ENCODE assay signal across 9 cellular contexts in the genomic region with DNA sequence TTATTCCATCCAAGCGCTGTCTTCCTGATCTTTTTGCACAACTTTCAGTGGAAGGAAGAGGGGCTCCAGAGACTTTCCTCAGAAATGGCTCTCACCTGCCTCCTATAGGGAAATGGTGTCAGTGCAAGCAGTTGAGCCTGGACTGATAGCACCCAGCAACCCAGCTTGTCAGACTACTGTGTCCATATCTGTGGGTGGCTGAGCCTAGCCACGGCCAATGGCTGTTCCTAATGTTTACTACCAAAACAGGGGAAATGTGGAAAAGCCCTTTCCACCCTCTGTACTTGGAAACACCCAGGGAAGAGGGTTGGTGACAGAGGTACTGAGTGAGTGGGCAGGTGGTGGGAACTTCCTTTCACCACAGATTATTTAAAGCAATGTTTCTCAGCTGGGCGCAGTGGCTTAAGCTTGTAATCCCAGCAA. TPM values are rescaled to one million over a fixed set of nuclear protein-coding genes. Genes with fewer than 3 reads are reported as not detected.
DNase-seq lines count a peak whose midpoint lies in the region; TF ChIP-seq lines count a peak whose summit lies in the region.
"Had no signal": no experiment of that assay in that cellular context is flagged by ENCODE, and none has a peak within 500 bp of the region (broad histone marks: within the 10 kb centered on the region; RNA-seq: fewer than 3 reads in every experiment).

No MANE protein-coding gene starts in this region.

- WGBS in GM23248 (ENCODE audit: low coverage in 1 of 2, low lambda C conversion rate in 2 of 2, missing lambda C conversion rate in 2 of 2), 2 experiments = 32 to 33% methylated on average over 3 of the region's 3 CpGs
- 53% methylated on average over 3 of the region's 3 CpGs for WGBS in hepatocyte (ENCODE audit: low lambda C conversion rate, missing lambda C conversion rate)

- H3K36me3 ChIP-seq in GM23248 (ENCODE audit: low read depth) = no peaks in the 10 kb centered on the region
- no peaks in the 10 kb centered on the region for H3K36me3 ChIP-seq in hepatocyte (replicated peaks; ENCODE audit: insufficient read depth, low read depth)

- H3K9me3 ChIP-seq in GM23248 (ENCODE audit: low read depth) = no peaks in the 10 kb centered on the region
- no peaks in the 10 kb centered on the region for H3K9me3 ChIP-seq in hepatocyte (ENCODE audit: low read depth)

- no peak overlapping the region for H3K9ac ChIP-seq in GM23248

- no peaks in the 10 kb centered on the region for H3K36me3 Mint-ChIP-seq in immature natural killer cell
- H3K36me3 Mint-ChIP-seq: naive thymus-derived CD8-positive, alpha-beta T cell had no signal

- in situ Hi-C loops in GM23248 (cut with MboI) = loop anchor here (10.0 kb wide), 1 partner anchor 122 kb away; no protein-coding TSS in a partner anchor

- H4K20me1 ChIP-seq in GM23248 (ENCODE audit: insufficient read depth) = no peaks in the 10 kb centered on the region
- no peaks in the 10 kb centered on the region for H4K20me1 ChIP-seq in hepatocyte (ENCODE audit: insufficient read depth, poor library complexity, severe bottlenecking)

- H3K4me1 ChIP-seq in GM23248 (ENCODE audit: insufficient read depth) (no peaks in the 10 kb centered on the region), hepatocyte (ENCODE audit: insufficient read depth) (no peaks in the 10 kb centered on the region)

- H3K27ac ChIP-seq in GM23248 = no peak overlapping the region
- H3K27ac ChIP-seq in hepatocyte = no peak overlapping the region

- no peaks in the 10 kb centered on the region for H3K9me3 Mint-ChIP-seq in immature natural killer cell
- H3K9me3 Mint-ChIP-seq: naive thymus-derived CD8-positive, alpha-beta T cell had no signal

- peaks cover 3% of the 10 kb centered on the region in 2 donors for H3K4me1 Mint-ChIP-seq in immature natural killer cell

- H3K4me2 ChIP-seq in GM23248 (ENCODE audit: unreplicated experiment) (no peak overlapping the region), hepatocyte (no peak overlapping the region)

- no peaks in the 10 kb centered on the region for H3K9me2 ChIP-seq in GM23248 (ENCODE audit: insufficient read depth)
- H3K9me2 ChIP-seq in hepatocyte (replicated peaks; ENCODE audit: insufficient read depth) = no peaks in the 10 kb centered on the region

- H3K27me3 ChIP-seq in GM23248 (replicated peaks; ENCODE audit: insufficient read depth) (no peaks in the 10 kb centered on the region), hepatocyte (no peaks in the 10 kb centered on the region)

- H3K4me3 ChIP-seq in GM23248 (no peak overlapping the region), hepatocyte (no peak overlapping the region)

- H3K27me3 Mint-ChIP-seq in immature natural killer cell (ENCODE audit: low read depth in 3 of 3) = peaks cover 4 to 6% (median 4%) of the 10 kb centered on the region in 3 donors

- H3F3A ChIP-seq in GM23248 (ENCODE audit: insufficient read depth) = peaks cover under 1% of the 10 kb centered on the region; the same call in 1 of the 2 replicates

- DNase-seq in COLO829 (ENCODE audit: low spot score) (peak; percentile 80), GM23248 (peak; percentile 78), NCI-H526 (lab: John Stamatoyannopoulos, UW) (peak; percentile 23 to 75), amniotic epithelial cell (ENCODE audit: low read depth) (peak; percentile 49), hepatocyte (ENCODE audit: low spot score) (peak; percentile 75), DMS153 (lab: John Stamatoyannopoulos, UW) (no peak), immature natural killer cell (no peak)
- peak; percentile 52 for DNase-seq in stimulated activated CD8-positive, alpha-beta memory T cell treated with anti-CD3 and anti-CD28 coated beads, Interleukin-4, amount 100 ng/mL, for 48 hours

- H3K4me3 Mint-ChIP-seq in immature natural killer cell = no peak overlapping the region

- TF ChIP-seq CTCF in hepatocyte (IDR thresholded peaks at IDR 0.05; ENCODE audit: poor library complexity) = peak; percentile 59

- no peak overlapping the region for H3K27ac Mint-ChIP-seq in immature natural killer cell

- H3K79me2 ChIP-seq in GM23248 (ENCODE audit: insufficient read depth) = peaks cover 7% of the 10 kb centered on the region
- H3K79me2 ChIP-seq in hepatocyte = peaks cover 5% of the 10 kb centered on the region

- H2AFZ ChIP-seq in GM23248 = 0 out of 2 replicates have a peak overlapping the region, but pooled peaks have one; percentile 33
- no peak overlapping the region for H2AFZ ChIP-seq in hepatocyte

RNA-seq across cellular contexts. Expression of gene YKT6, which starts 4.3 kb away (rescaled TPM):
- total RNA-seq in GM23248 (2014; rRNA removed; shearing (Covaris generic)) = 148 and 149 TPM in 2 replicates
- 108 and 113 TPM in 2 replicates for polyA plus RNA-seq in GM23248 (2016; fragmentation: Nextera tagmentation; extraction: Ambion mirVana)
- total RNA-seq in hepatocyte = 86.9 and 88.9 TPM in 2 replicates
- 69.3 and 75.7 TPM in 2 replicates for polyA plus RNA-seq in hepatocyte
- 10 to 100 TPM; 39.1 to 64.9 (median 56.9) TPM for polyA plus RNA-seq in immature natural killer cell

RNA-seq across cellular contexts. Expression of gene GCK, which starts 7.2 kb away (rescaled TPM):
- 0.11 TPM in 1 of 2 replicates, not detected in the other for total RNA-seq in GM23248 (2014; rRNA removed; shearing (Covaris generic))
- polyA plus RNA-seq in GM23248 (2016; fragmentation: Nextera tagmentation; extraction: Ambion mirVana) (0.23 and 0.43 TPM in 2 replicates), hepatocyte (1.7 TPM in 2 replicates), immature natural killer cell (not detected)
- total RNA-seq in hepatocyte = 0.72 and 2.5 TPM in 2 replicates

RNA-seq across cellular contexts. Expression of gene MYL7, which starts 55.3 kb away (rescaled TPM):
- total RNA-seq in GM23248 (2014; rRNA removed; shearing (Covaris generic)) = not detected in 2 replicates
- polyA plus RNA-seq in GM23248 (2016; fragmentation: Nextera tagmentation; extraction: Ambion mirVana) (1.7 TPM in 1 of 2 replicates, not detected in the other), hepatocyte (6.9 and 8.9 TPM in 2 replicates), immature natural killer cell (not detected)
- 0.36 and 5.2 TPM in 2 replicates for total RNA-seq in hepatocyte
- total RNA-seq: naive thymus-derived CD8-positive, alpha-beta T cell had no signal
- polyA plus RNA-seq: naive thymus-derived CD8-positive, alpha-beta T cell had no signal

Comparison
In these comparisons a context has a peak if more than half of its experiments do, and no peak if none do; other contexts are left out.
1. DNase-seq: peak in COLO829 (single experiment), GM23248 (single experiment), NCI-H526 (2 of 2), amniotic epithelial cell (single experiment), hepatocyte (single experiment) and stimulated activated CD8-positive, alpha-beta memory T cell treated with anti-CD3 and anti-CD28 coated beads, Interleukin-4, amount 100 ng/mL, for 48 hours (single experiment); none in DMS153 (single experiment) and immature natural killer cell (0 of 3).